Comparison of ENCODE assay signal across 21 cellular contexts in genomic region chr15:34804113-34804512, GRCh38. TPM values are rescaled to one million over a fixed set of nuclear protein-coding genes. Genes with fewer than 3 reads are reported as not detected.
DNase-seq lines count a peak whose midpoint lies in the region; TF ChIP-seq lines count a peak whose summit lies in the region.
"Had no signal": no experiment of that assay in that cellular context is flagged by ENCODE, and none has a peak within 500 bp of the region (broad histone marks: within the 10 kb centered on the region; RNA-seq: fewer than 3 reads in every experiment).

No MANE protein-coding gene starts in this region.

- BruUV-seq in mammary epithelial cell (replicated peaks; lab: Mats Ljungman, UMichigan) = no TSS peak

- H3K79me2 ChIP-seq in mammary epithelial cell (ENCODE audit: insufficient read depth, low read length) = no peaks in the 10 kb centered on the region
- no peaks in the 10 kb centered on the region for H3K79me2 ChIP-seq in neural progenitor cell (ENCODE audit: low read depth)

- no peaks in the 10 kb centered on the region for H4K20me1 ChIP-seq in mammary epithelial cell (ENCODE audit: insufficient read depth, low read length)
- no peaks in the 10 kb centered on the region for H4K20me1 ChIP-seq in neural progenitor cell (ENCODE audit: low read depth)

- WGBS in mammary epithelial cell (ENCODE audit: low coverage, missing lambda C conversion rate) = 31% methylated on average over 2 of the region's 2 CpGs
- WGBS in prostate gland = 67% methylated on average over 2 of the region's 2 CpGs

- no peak for TF ChIP-seq POLR2A in breast epithelium (IDR thresholded peaks at IDR 0.05)
- no peak for TF ChIP-seq POLR2A in prostate gland (IDR thresholded peaks at IDR 0.05)

- TF ChIP-seq CTCF in mammary epithelial cell (conservative IDR thresholded peaks at IDR 0.05 in 1 of 2, IDR thresholded peaks at IDR 0.05 in 1 of 2; ENCODE audit: extremely low read depth in 1 of 2, insufficient read depth in 1 of 2, low read depth in 1 of 2, low read length in 2 of 2) = no peak
- TF ChIP-seq CTCF in breast epithelium (IDR thresholded peaks at IDR 0.05) = no peak
- no peak for TF ChIP-seq CTCF in nephron (IDR thresholded peaks at IDR 0.05; ENCODE audit: unreplicated experiment in 3 of 3)
- no peak for TF ChIP-seq CTCF in neural progenitor cell (IDR thresholded peaks at IDR 0.05)
- TF ChIP-seq CTCF in prostate gland (IDR thresholded peaks at IDR 0.05) = no peak

- H3K27ac ChIP-seq in mammary epithelial cell (ENCODE audit: insufficient read depth, low read depth, low read length) (no peak overlapping the region), breast epithelium (no peak overlapping the region), SJCRH30 (peak overlapping the region; percentile 88), neural progenitor cell (no peak overlapping the region), prostate gland (no peak overlapping the region)

- H3K4me3 ChIP-seq in mammary epithelial cell (replicated peaks in 1 of 3; ENCODE audit: insufficient read depth in 1 of 3, low read depth in 2 of 3, low read length in 3 of 3) = no peak overlapping the region
- H3K4me3 ChIP-seq in breast epithelium = no peak overlapping the region
- H3K4me3 ChIP-seq in SJCRH30 = no peak overlapping the region
- no peak overlapping the region for H3K4me3 ChIP-seq in neural progenitor cell
- no peak overlapping the region for H3K4me3 ChIP-seq in prostate gland
- H3K4me3 ChIP-seq: MG63 had no signal

- H3K4me3 Mint-ChIP-seq in nephron = peak overlapping the region in 2 of 3 experiments; percentile 14 to 19
- H3K4me3 Mint-ChIP-seq in neural progenitor cell = no peak overlapping the region
- H3K4me3 Mint-ChIP-seq: CD14-positive monocyte had no signal

- dilution Hi-C loops in mammary epithelial cell (cut with HindIII; ENCODE audit: low sequenced_read_pairs) = loop anchor here (5.0 kb wide), 1 partner anchor 43 kb away; no protein-coding TSS in a partner anchor

- DNase-seq in mammary epithelial cell = peak; percentile 56
- DNase-seq in breast epithelium (ENCODE audit: low spot score in 2 of 2) = no peak
- peak in 1 of 2 experiments; percentile 60 for DNase-seq in SJCRH30
- no peak for DNase-seq in neural progenitor cell (ENCODE audit: low spot score)
- DNase-seq in prostate gland (ENCODE audit: low spot score) = no peak
- DNase-seq in central memory CD4-positive, alpha-beta T cell = no peak
- DNase-seq: ACHN, AML-193, DMS53, H7, Karpas-422, MG63, NCI-H1092 treated with DMSO at 0.1 percent for 48 hours, NCI-H2107, NCI-H345, OCI-M1, RPMI8226, SIG-M5 had no signal

- H3K4me2 ChIP-seq in mammary epithelial cell (ENCODE audit: insufficient read depth, low read depth, low read length) = no peak overlapping the region
- no peak overlapping the region for H3K4me2 ChIP-seq in neural progenitor cell

- H3K4me1 Mint-ChIP-seq in nephron (peaks cover 50% of the 10 kb centered on the region), neural progenitor cell (peaks cover 14% of the 10 kb centered on the region)
- H3K4me1 Mint-ChIP-seq: CD14-positive monocyte had no signal

- H2AFZ ChIP-seq in mammary epithelial cell (ENCODE audit: low read depth, low read length) (no peak overlapping the region), neural progenitor cell (replicated peaks) (no peak overlapping the region)

- H3K9ac ChIP-seq in mammary epithelial cell (ENCODE audit: insufficient read depth, low read length) = no peak overlapping the region
- no peak overlapping the region for H3K9ac ChIP-seq in neural progenitor cell

- H3K36me3 Mint-ChIP-seq in nephron (ENCODE audit: low read depth) (no peaks in the 10 kb centered on the region), neural progenitor cell (no peaks in the 10 kb centered on the region)
- H3K36me3 Mint-ChIP-seq: CD14-positive monocyte had no signal

- H3K27me3 Mint-ChIP-seq in nephron (ENCODE audit: low read depth) (peaks cover 2% of the 10 kb centered on the region), neural progenitor cell (ENCODE audit: insufficient read depth, low read depth) (no peaks in the 10 kb centered on the region)

- intact Hi-C loops in mammary epithelial cell (cut with micrococcal nuclease) (no loop called here), breast epithelium (cut with DNase I; ENCODE audit: low total_unique reads) (no loop called here), prostate gland (cut with DNase I) (no loop called here)

- H3K27me3 ChIP-seq in mammary epithelial cell (ENCODE audit: insufficient read depth, low read length) (no peaks in the 10 kb centered on the region), breast epithelium (no peaks in the 10 kb centered on the region), SJCRH30 (no peaks in the 10 kb centered on the region), neural progenitor cell (no peaks in the 10 kb centered on the region), prostate gland (replicated peaks; ENCODE audit: insufficient read depth) (no peaks in the 10 kb centered on the region)
- H3K27me3 ChIP-seq: MG63 had no signal

- H3K36me3 ChIP-seq in mammary epithelial cell (ENCODE audit: insufficient read depth, low read length) = no peaks in the 10 kb centered on the region
- no peaks in the 10 kb centered on the region for H3K36me3 ChIP-seq in breast epithelium
- H3K36me3 ChIP-seq in SJCRH30 = no peaks in the 10 kb centered on the region
- no peaks in the 10 kb centered on the region for H3K36me3 ChIP-seq in neural progenitor cell
- H3K36me3 ChIP-seq in prostate gland = no peaks in the 10 kb centered on the region
- H3K36me3 ChIP-seq: MG63 had no signal

- no peaks in the 10 kb centered on the region for H3F3A ChIP-seq in neural progenitor cell (ENCODE audit: low read depth)

- peak overlapping the region; percentile 41 to 74 (median 70) for H3K27ac Mint-ChIP-seq in nephron
- no peak overlapping the region for H3K27ac Mint-ChIP-seq in neural progenitor cell
- H3K27ac Mint-ChIP-seq: CD14-positive monocyte had no signal

- H3K4me1 ChIP-seq in mammary epithelial cell (ENCODE audit: insufficient read depth, low read length) (no peaks in the 10 kb centered on the region), breast epithelium (no peaks in the 10 kb centered on the region), SJCRH30 (peaks cover 53% of the 10 kb centered on the region), neural progenitor cell (peaks cover 13% of the 10 kb centered on the region), prostate gland (replicated peaks) (no peaks in the 10 kb centered on the region)

- in situ Hi-C loops in mammary epithelial cell (cut with MboI; ENCODE audit: low sequenced_read_pairs in 2 of 2) = no loop called here

- CTCF ChIA-PET in mammary epithelial cell (lab: Charles Lee; ENCODE audit: low non-redundant PET) = no interaction called here

- H3K9me3 Mint-ChIP-seq in nephron = peaks cover 9% of the 10 kb centered on the region
- H3K9me3 Mint-ChIP-seq in neural progenitor cell = peaks cover 6% of the 10 kb centered on the region

- H3K9me3 ChIP-seq in mammary epithelial cell (replicated peaks; ENCODE audit: insufficient read depth, low read length) = no peaks in the 10 kb centered on the region
- H3K9me3 ChIP-seq in breast epithelium = no peaks in the 10 kb centered on the region
- no peaks in the 10 kb centered on the region; the same call in 1 of the 2 replicates for H3K9me3 ChIP-seq in SJCRH30 (replicated peaks)
- H3K9me3 ChIP-seq in neural progenitor cell (ENCODE audit: low read depth) = no peaks in the 10 kb centered on the region
- H3K9me3 ChIP-seq in prostate gland = no peaks in the 10 kb centered on the region
- H3K9me3 ChIP-seq: MG63 had no signal

RNA-seq across cellular contexts. Expression of gene ACTC1, which starts 8.8 kb away (rescaled TPM):
- total RNA-seq in mammary epithelial cell (not detected), breast epithelium (1 to 10 TPM in 1 of 3 donors, under 1 TPM in 1, not detected in 1; 0.15 to 1.6 TPM), neural progenitor cell (ENCODE audit: low replicate concordance) (3.8 and 3.9 TPM in 2 replicates), prostate gland (10 to 100 TPM in 1 of 2 donors, 1 to 10 TPM in 1; 9.6 to 21.5 TPM)
- 0.16 TPM for polyA plus RNA-seq in mammary epithelial cell
- polyA minus RNA-seq in mammary epithelial cell = not detected
- 323 and 325 TPM in 2 replicates for total RNA-seq in SJCRH30 (2014; rRNA removed; shearing (Covaris generic))
- total RNA-seq: HT-29 had no signal
- polyA plus RNA-seq: CD14-positive monocyte had no signal

RNA-seq across cellular contexts. Expression of gene GJD2, which starts 49.3 kb away (rescaled TPM):
- total RNA-seq in mammary epithelial cell (not detected), breast epithelium (not detected), neural progenitor cell (ENCODE audit: low replicate concordance) (not detected in 2 replicates), prostate gland (not detected)
- not detected for polyA plus RNA-seq in mammary epithelial cell
- not detected for polyA minus RNA-seq in mammary epithelial cell
- total RNA-seq in SJCRH30 (2014; rRNA removed; shearing (Covaris generic)) = not detected in 2 replicates
- total RNA-seq: HT-29 had no signal
- polyA plus RNA-seq: CD14-positive monocyte had no signal

Comparison
In these comparisons a context has a peak if more than half of its experiments do, and no peak if none do; other contexts are left out.
1. RNA of gene ACTC1, which starts 8.8 kb away (total RNA-seq): 323 to 325 TPM in SJCRH30; 9.6 to 21.5 TPM in prostate gland, 3.8 to 3.9 TPM in neural progenitor cell, 0.15 to 1.6 TPM in breast epithelium and not detected in mammary epithelial cell; every median in the first group is over 10 times any median in the second.